7 cellular contexts compared by ENCODE assay signal in genomic region chr2:159651884-159652283, GRCh38.
"Had no signal": no experiment of that assay in that cellular context is flagged by ENCODE, and none has a peak within 500 bp of the region (broad histone marks: within the 10 kb centered on the region; RNA-seq: fewer than 3 reads in every experiment).

No MANE protein-coding gene starts in this region.

- H3K9me3 ChIP-seq: HAP-1 had no signal

- DNase-seq: H7, HFFc6, KG1 had no signal

- H3K36me3 ChIP-seq: HAP-1 had no signal

- ATAC-seq: GM23338, HCT116 had no signal

- H3K4me3 ChIP-seq: GM23338, HAP-1 had no signal

- H3K4me2 ChIP-seq: GM23338 had no signal

- H3K27ac ChIP-seq: HL-60 had no signal

- H2AFZ ChIP-seq: GM23338 had no signal
